ENCODE assay signal across 9 cellular contexts in the genomic region with DNA sequence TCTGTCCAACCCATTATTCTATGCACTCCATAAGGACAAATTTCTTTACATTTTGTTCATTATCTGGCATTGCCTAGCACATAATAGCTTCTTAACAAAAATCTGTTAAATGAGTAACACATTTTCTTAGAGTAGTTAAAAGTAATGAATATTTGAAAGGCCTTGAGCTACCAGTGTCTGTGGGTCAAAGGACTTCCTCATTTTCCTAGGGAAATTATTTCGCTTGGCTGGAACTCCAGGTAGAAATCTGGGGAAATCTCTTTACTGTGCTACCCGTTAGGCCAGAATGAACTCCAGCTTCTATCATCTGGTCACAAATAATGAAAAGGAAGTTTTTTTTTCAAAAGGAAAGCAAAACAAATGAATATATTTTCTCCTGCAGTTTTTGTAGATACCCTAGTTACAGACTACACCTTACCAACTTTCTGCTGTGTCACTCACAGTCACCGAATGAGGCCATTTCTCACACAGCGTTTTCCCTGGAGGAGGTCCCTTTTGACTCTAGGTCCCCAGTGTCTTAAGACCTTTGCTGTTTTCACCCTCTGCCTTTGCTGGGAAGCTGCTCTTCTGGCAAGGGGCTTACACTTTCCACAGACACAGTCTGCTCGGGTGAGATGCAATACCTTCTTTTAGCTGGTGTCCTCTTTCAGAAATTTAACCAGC. TPM values are rescaled to one million over a fixed set of nuclear protein-coding genes. Genes with fewer than 3 reads are reported as not detected.
DNase-seq lines count a peak whose midpoint lies in the region; ATAC-seq, FAIRE-seq and TF ChIP-seq lines count a peak whose summit lies in the region.
"Had no signal": no experiment of that assay in that cellular context is flagged by ENCODE, and none has a peak within 500 bp of the region (broad histone marks: within the 10 kb centered on the region; RNA-seq: fewer than 3 reads in every experiment).

No MANE protein-coding gene starts in this region.

- peaks cover 0 to 17% (median 10%) of the 10 kb centered on the region in 4 donors for H3K36me3 ChIP-seq in liver (ENCODE audit: control insufficient read depth in 4 of 4, insufficient read depth in 3 of 4, low read depth in 1 of 4, low read length in 3 of 4)
- H3K36me3 ChIP-seq in adrenal gland (replicated peaks in 1 of 2), result peaks cover 0 to 28% of the 10 kb centered on the region in 2 donors

- H3K9me3 ChIP-seq in liver (ENCODE audit: control insufficient read depth in 4 of 4, low read length in 3 of 4) (no peaks in the 10 kb centered on the region), adrenal gland (replicated peaks in 1 of 3) (no peaks in the 10 kb centered on the region)

- peak; percentile 39 for ATAC-seq in GM21786 (IDR thresholded peaks at IDR 0.05; ENCODE audit: unreplicated experiment)

- 66% methylated on average over 5 of the region's 5 CpGs for WGBS in liver
- 57 to 62% (median 58%) methylated on average over 5 of the region's 5 CpGs for WGBS in adrenal gland, 4 donors

- H3K27ac Mint-ChIP-seq in T-helper 1 cell treated with Interleukin-12 subunit alpha and Interleukin-12 subunit beta and Interleukin-4 antibody, amounts not matched to agents 30 μg/mL and 1 μg/mL, for 36 hours, result peak overlapping the region; percentile 83

- no peaks in the 10 kb centered on the region for H3K27me3 Mint-ChIP-seq in T-helper 1 cell treated with Interleukin-12 subunit alpha and Interleukin-12 subunit beta and Interleukin-4 antibody, amounts not matched to agents 30 μg/mL and 1 μg/mL, for 36 hours (ENCODE audit: low read depth)

- H3K27me3 ChIP-seq in liver (ENCODE audit: control insufficient read depth in 4 of 4, insufficient read depth in 4 of 4, low read length in 3 of 4) (no peaks in the 10 kb centered on the region), adrenal gland (no peaks in the 10 kb centered on the region)

- peak overlapping the region; percentile 96 for H3K4me3 Mint-ChIP-seq in T-helper 1 cell treated with Interleukin-12 subunit alpha and Interleukin-12 subunit beta and Interleukin-4 antibody, amounts not matched to agents 30 μg/mL and 1 μg/mL, for 36 hours

- H3K9ac ChIP-seq in liver (ENCODE audit: low read depth in 1 of 2, low read length in 2 of 2), result peak overlapping the region in 1 of 2 donors; percentile 13

- no peak for TF ChIP-seq CTCF in GM12864 (IDR thresholded peaks at IDR 0.05; ENCODE audit: low read depth, low read length, missing control alignments)
- no peak for TF ChIP-seq CTCF in liver (IDR thresholded peaks at IDR 0.05; ENCODE audit: low read depth, low read length, missing input control)
- no peak for TF ChIP-seq CTCF in adrenal gland (IDR thresholded peaks at IDR 0.05)

- FAIRE-seq in frontal cortex (lab: Jason Lieb, UNC), result no peak
- FAIRE-seq: endometrium had no signal

- H3K27ac ChIP-seq in liver (ENCODE audit: low read depth in 1 of 2, low read length in 2 of 2), result no peak overlapping the region
- no peak overlapping the region for H3K27ac ChIP-seq in adrenal gland

- peaks cover 4% of the 10 kb centered on the region for H3K9me3 Mint-ChIP-seq in T-helper 1 cell treated with Interleukin-12 subunit alpha and Interleukin-12 subunit beta and Interleukin-4 antibody, amounts not matched to agents 30 μg/mL and 1 μg/mL, for 36 hours

- H3K4me1 Mint-ChIP-seq in T-helper 1 cell treated with Interleukin-12 subunit alpha and Interleukin-12 subunit beta and Interleukin-4 antibody, amounts not matched to agents 30 μg/mL and 1 μg/mL, for 36 hours (ENCODE audit: low read depth), result peaks cover 42% of the 10 kb centered on the region

- TF ChIP-seq POLR2A in adrenal gland (IDR thresholded peaks at IDR 0.05), result no peak

- H3K4me3 ChIP-seq in GM12864 (ENCODE audit: low read depth, low read length), result peak overlapping the region; percentile 78
- peak overlapping the region in 2 of 3 donors; percentile 36 to 57 for H3K4me3 ChIP-seq in liver (ENCODE audit: low read depth in 1 of 3, low read length in 3 of 3)
- H3K4me3 ChIP-seq in adrenal gland, result peak overlapping the region in 1 of 4 donors; percentile 55

- no peak for TF ChIP-seq RAD21 in liver (IDR thresholded peaks at IDR 0.05)

- H3K4me1 ChIP-seq in liver (ENCODE audit: control insufficient read depth in 4 of 4, insufficient read depth in 4 of 4, low read length in 3 of 4) (peaks cover 0 to 2% (median 0%) of the 10 kb centered on the region in 4 donors), adrenal gland (replicated peaks in 1 of 2) (peaks cover 0 to 14% of the 10 kb centered on the region in 2 donors)

- DNase-seq in GM12864 (ENCODE audit: low read depth) (no peak), NCI-H2196 (lab: John Stamatoyannopoulos, UW; ENCODE audit: unreplicated experiment) (no peak), adrenal gland (no peak), head of caudate nucleus (no peak), frontal cortex (ENCODE audit: low spot score in 2 of 2) (no peak)

- H3K36me3 Mint-ChIP-seq in T-helper 1 cell treated with Interleukin-12 subunit alpha and Interleukin-12 subunit beta and Interleukin-4 antibody, amounts not matched to agents 30 μg/mL and 1 μg/mL, for 36 hours (ENCODE audit: low read depth), result peaks cover 35% of the 10 kb centered on the region

- intact Hi-C loops in adrenal gland (cut with DNase I) (no loop called here), head of caudate nucleus (cut with DNase I) (no loop called here)

TF ChIP-seq in liver, 16 proteins besides CTCF, POLR2A, EP300 and RAD21:
- TF ChIP-seq SP1 (IDR thresholded peaks at IDR 0.05) (no peak), FOXA1 (IDR thresholded peaks at IDR 0.05) (no peak), TAF1 (conservative IDR thresholded peaks at IDR 0.05) (no peak), GABPA (IDR thresholded peaks at IDR 0.05 in 1 of 2, conservative IDR thresholded peaks at IDR 0.05 in 1 of 2) (no peak), JUND (IDR thresholded peaks at IDR 0.05) (no peak), FOXA2 (IDR thresholded peaks at IDR 0.05) (no peak), RXRA (IDR thresholded peaks at IDR 0.05) (no peak), HNF4A (conservative IDR thresholded peaks at IDR 0.05) (no peak), NR2F2 (IDR thresholded peaks at IDR 0.05) (no peak), ZBTB33 (IDR thresholded peaks at IDR 0.05) (no peak), EGR1 (IDR thresholded peaks at IDR 0.05; ENCODE audit: low read depth in 2 of 2) (no peak), HNF4G (IDR thresholded peaks at IDR 0.05) (no peak), MAX (IDR thresholded peaks at IDR 0.05) (no peak), REST (IDR thresholded peaks at IDR 0.05) (no peak), YY1 (IDR thresholded peaks at IDR 0.05) (no peak)
- TF ChIP-seq, protein P1, sequence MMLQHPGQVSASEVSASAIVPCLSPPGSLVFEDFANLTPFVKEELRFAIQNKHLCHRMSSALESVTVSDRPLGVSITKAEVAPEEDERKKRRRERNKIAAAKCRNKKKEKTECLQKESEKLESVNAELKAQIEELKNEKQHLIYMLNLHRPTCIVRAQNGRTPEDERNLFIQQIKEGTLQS (IDR thresholded peaks at IDR 0.05), result no peak
TF ChIP-seq in liver: peak in this region for 0.

RNA-seq across cellular contexts. Expression of gene SAMD9L, which starts 1.6 kb away (rescaled TPM):
- total RNA-seq in liver (1 to 10 TPM; 4.2 to 5.2 TPM), adrenal gland (10 to 100 TPM in 5 of 8 donors, 1 to 10 TPM in 3; 4.5 to 28.0 (median 11.7) TPM), frontal cortex (1.6 TPM)
- polyA plus RNA-seq in liver (1 to 10 TPM; 2.2 to 3.4 TPM), adrenal gland (10 to 100 TPM in 1 of 3 donors, 1 to 10 TPM in 2; 4.9 to 12.6 (median 9.3) TPM)

RNA-seq across cellular contexts. Expression of gene SAMD9, which starts 28.8 kb away (rescaled TPM):
- 10 to 100 TPM in 1 of 2 donors, 1 to 10 TPM in 1; 3.3 to 10.9 TPM for total RNA-seq in liver
- polyA plus RNA-seq in liver, result 1 to 10 TPM; 1.2 TPM
- total RNA-seq in adrenal gland, result 10 to 100 TPM in 4 of 8 donors, 1 to 10 TPM in 4; 3.1 to 13.8 (median 9.2) TPM
- 10 to 100 TPM in 1 of 3 donors, 1 to 10 TPM in 2; 1.7 to 11.8 (median 2.9) TPM for polyA plus RNA-seq in adrenal gland
- 1.6 TPM for total RNA-seq in frontal cortex
